In the genomic region with DNA sequence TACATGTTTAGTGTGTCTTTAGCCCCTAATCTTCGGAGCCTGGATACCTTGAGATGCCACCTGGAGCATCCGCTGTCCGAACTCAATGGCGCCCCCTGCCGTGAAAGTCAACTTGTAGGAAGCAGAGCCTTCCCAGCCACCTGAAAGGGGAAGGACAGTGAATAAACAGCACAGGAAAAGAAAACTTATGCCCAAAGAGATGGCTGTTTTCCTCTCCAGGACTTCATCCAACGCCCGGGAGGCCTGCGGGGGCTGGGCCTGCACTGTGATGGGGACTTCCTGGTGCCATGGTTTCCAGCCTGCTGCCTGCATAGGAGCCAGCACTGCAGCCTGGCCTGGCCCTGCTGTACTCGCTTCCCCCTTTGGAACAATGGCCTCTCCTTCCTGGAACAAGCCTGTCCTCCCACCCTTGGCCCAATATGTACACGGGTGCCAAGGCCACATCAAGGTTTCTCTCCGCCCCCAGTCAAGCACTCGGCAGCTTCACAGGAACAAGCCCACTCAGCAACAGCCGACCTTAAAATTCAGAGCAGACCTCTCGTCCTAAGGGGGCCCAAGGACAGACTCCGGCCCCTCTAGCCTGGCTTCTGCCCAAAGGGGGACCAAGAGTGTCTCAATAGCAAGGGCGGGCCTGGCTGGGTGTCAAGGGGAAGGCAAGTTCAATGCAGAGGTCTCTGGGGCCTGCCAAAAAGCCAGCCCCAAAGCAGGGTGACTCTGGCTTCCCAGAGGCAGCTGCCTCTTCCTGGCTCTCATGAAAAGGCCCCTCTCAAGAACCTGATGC, we compare ENCODE assay signal across 1 cellular context.
TF ChIP-seq lines count a peak whose summit lies in the region.

No MANE protein-coding gene starts in this region.

TF ChIP-seq in HEK293, 187 proteins besides CTCF, POLR2A, EP300 and RAD21:
- TF ChIP-seq, protein P1, sequence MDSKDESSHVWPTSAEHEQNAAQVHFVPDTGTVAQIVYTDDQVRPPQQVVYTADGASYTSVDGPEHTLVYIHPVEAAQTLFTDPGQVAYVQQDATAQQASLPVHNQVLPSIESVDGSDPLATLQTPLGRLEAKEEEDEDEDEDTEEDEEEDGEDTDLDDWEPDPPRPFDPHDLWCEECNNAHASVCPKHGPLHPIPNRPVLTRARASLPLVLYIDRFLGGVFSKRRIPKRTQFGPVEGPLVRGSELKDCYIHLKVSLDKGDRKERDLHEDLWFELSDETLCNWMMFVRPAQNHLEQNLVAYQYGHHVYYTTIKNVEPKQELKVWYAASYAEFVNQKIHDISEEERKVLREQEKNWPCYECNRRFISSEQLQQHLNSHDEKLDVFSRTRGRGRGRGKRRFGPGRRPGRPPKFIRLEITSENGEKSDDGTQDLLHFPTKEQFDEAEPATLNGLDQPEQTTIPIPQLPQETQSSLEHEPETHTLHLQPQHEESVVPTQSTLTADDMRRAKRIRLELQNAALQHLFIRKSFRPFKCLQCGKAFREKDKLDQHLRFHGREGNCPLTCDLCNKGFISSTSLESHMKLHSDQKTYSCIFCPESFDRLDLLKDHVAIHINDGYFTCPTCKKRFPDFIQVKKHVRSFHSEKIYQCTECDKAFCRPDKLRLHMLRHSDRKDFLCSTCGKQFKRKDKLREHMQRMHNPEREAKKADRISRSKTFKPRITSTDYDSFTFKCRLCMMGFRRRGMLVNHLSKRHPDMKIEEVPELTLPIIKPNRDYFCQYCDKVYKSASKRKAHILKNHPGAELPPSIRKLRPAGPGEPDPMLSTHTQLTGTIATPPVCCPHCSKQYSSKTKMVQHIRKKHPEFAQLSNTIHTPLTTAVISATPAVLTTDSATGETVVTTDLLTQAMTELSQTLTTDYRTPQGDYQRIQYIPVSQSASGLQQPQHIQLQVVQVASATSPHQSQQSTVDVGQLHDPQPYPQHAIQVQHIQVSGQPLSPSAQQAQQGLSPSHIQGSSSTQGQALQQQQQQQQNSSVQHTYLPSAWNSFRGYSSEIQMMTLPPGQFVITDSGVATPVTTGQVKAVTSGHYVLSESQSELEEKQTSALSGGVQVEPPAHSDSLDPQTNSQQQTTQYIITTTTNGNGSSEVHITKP (tag by site-specific recombination; IDR thresholded peaks at IDR 0.05), result peak; percentile 36; the same call in 1 of the 2 replicates
- TF ChIP-seq ZNF654 (tag by site-specific recombination; IDR thresholded peaks at IDR 0.05; ENCODE audit: low read depth) (peak; percentile 22; the same call in 1 of the 2 replicates), ZNF776 (tag by site-specific recombination; IDR thresholded peaks at IDR 0.05; ENCODE audit: borderline replicate concordance) (no peak), ZNF626 (tag by site-specific recombination; IDR thresholded peaks at IDR 0.05) (no peak), GLIS1 (tag by site-specific recombination; IDR thresholded peaks at IDR 0.05) (peak; percentile 19; the same call in 1 of the 2 replicates)
TF ChIP-seq in HEK293: peak in this region for 3.
